Comparison of ENCODE assay signal across 7 cellular contexts in the genomic region with DNA sequence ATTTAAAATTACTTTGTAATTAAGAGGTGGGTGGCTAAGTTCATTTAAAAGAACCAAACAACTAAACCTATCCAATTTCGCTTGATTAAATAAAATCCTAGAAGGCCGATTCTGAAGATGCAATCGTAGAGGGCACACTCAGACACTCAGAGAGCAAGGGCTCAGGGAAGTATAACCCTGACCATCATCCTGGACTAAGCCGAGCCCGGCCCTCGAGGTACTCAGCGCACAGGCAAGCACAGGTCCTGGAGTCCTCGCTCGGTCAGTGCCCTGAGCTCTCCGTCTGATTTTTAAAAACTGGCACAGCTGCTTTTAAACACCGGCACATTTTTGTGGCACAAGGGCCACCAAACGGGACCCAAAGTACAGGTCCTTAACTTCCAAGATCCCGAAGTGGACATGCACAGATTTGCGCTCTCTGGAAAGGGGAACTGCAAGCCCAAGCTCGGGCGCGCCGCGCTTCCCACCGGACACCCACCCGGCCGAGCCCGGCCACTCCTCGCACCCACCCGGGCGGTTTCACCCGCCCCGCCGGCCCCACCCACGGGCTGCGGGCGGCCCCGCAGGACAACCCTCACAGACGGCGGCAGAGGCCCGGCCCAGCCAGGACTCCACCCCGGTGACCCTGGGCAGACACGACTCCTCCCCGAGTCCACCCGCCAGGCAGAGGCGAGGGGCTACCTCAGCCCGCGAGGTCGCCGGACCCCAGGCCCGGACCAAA.
DNase-seq lines count a peak whose midpoint lies in the region; ATAC-seq lines count a peak whose summit lies in the region.
"Not testable (repeated sequence)": the region's sequence is repeated elsewhere in the genome, so short reads cannot be mapped to it uniquely, and the experiment has no call there.

No MANE protein-coding gene starts in this region.

- not testable (repeated sequence) for H3K36me3 ChIP-seq in duodenal mucosa (ENCODE audit: control insufficient read depth in 1 of 2, insufficient read depth in 2 of 2, low read length in 2 of 2)

- not testable (repeated sequence) for H3K27ac ChIP-seq in duodenal mucosa (ENCODE audit: low read depth, low read length)

- H3K4me3 ChIP-seq in duodenal mucosa (ENCODE audit: low read depth in 1 of 2, low read length in 2 of 2): peak overlapping the region; percentile 15 to 61

- DNase-seq in LHCN-M2 (ENCODE audit: low read depth) (peak; percentile 8), left kidney (ENCODE audit: low read depth, low spot score) (peak; percentile 38), sciatic nerve (ENCODE audit: low spot score) (peak; percentile 71)
- DNase-seq in activated CD8-positive, alpha-beta memory T cell treated with anti-CD3 and anti-CD28 coated beads, Interleukin-2, amount 50 U/mL, for 48 hours: peak; percentile 65

- not testable (repeated sequence) for H3K4me1 ChIP-seq in duodenal mucosa (ENCODE audit: control insufficient read depth in 1 of 2, insufficient read depth in 2 of 2, low read length in 2 of 2)

- ATAC-seq in GM18909 (IDR thresholded peaks at IDR 0.05; ENCODE audit: poor library complexity, unreplicated experiment) (peak; percentile 37), HG02840 (IDR thresholded peaks at IDR 0.05; ENCODE audit: low FRiP score, unreplicated experiment) (peak; percentile 21), sciatic nerve (peak; percentile 59)

- intact Hi-C loops in sciatic nerve (cut with DNase I): not testable (repeated sequence)

- not testable (repeated sequence) for H3K9me3 ChIP-seq in duodenal mucosa (ENCODE audit: control insufficient read depth in 1 of 2, low read length in 2 of 2)

- H3K9ac ChIP-seq in duodenal mucosa (ENCODE audit: low read depth in 1 of 2, low read length in 2 of 2): peak overlapping the region in 1 of 2 donors; percentile 47

- not testable (repeated sequence) for H3K27me3 ChIP-seq in duodenal mucosa (ENCODE audit: control insufficient read depth in 1 of 2, insufficient read depth in 2 of 2, low read length in 2 of 2)

Comparison
In these comparisons a context has a peak if more than half of its experiments do, and no peak if none do; other contexts are left out.
1. DNase-seq: peak in every context shown above with its lines; median percentile 71 in sciatic nerve; 65 in activated CD8-positive, alpha-beta memory T cell treated with anti-CD3 and anti-CD28 coated beads, Interleukin-2, amount 50 U/mL, for 48 hours; 38 in left kidney; 8 in LHCN-M2.